Comparison of ENCODE assay signal across 32 cellular contexts in the genomic region with DNA sequence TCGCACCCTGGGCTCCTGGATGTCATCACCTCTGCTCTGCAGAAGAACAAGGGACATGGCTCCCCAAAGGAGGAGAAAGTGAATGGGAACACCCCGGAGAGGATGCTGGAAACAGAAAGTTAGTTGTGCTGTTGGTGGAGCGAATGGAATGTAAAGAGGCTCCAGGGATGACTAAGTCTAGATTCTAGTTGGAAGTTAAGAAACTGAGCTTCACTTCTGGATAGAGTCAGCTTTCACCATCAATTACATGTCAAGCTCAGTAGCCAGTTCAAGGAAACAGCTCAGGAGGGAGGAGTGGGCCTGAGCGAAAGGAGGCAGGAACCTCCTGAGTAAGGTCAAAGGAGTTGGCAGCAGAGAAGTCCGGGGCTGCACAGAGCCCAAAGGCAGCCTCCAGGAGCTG.
DNase-seq lines count a peak whose midpoint lies in the region; ATAC-seq and TF ChIP-seq lines count a peak whose summit lies in the region.
"Had no signal": no experiment of that assay in that cellular context is flagged by ENCODE, and none has a peak within 500 bp of the region (broad histone marks: within the 10 kb centered on the region; RNA-seq: fewer than 3 reads in every experiment).

No MANE protein-coding gene starts in this region.

- peaks cover 14% of the 10 kb centered on the region for H3K27me3 Mint-ChIP-seq in nephron progenitor cell (ENCODE audit: low read depth, poor library complexity)

- no TSS peak for BruUV-seq in A673 (replicated peaks; lab: Mats Ljungman, UMichigan)

- H3K4me1 ChIP-seq in A673 (ENCODE audit: insufficient read depth, low read length, poor library complexity, severe bottlenecking) (no peaks in the 10 kb centered on the region), gastroesophageal sphincter (no peaks in the 10 kb centered on the region)
- H3K4me1 ChIP-seq: A549; BLaER1 treated with 17β-estradiol and CSF1 and Interleukin-3, amounts not matched to agents 10 nM and 100 nM; thyroid gland had no signal

- CTCF ChIA-PET in A673 (lab: Charles Lee), result no interaction called here

- H3K4me3 ChIP-seq in A673 (ENCODE audit: low read depth, low read length, poor library complexity, severe bottlenecking) (no peak overlapping the region), gastroesophageal sphincter (no peak overlapping the region)
- H3K4me3 ChIP-seq: A549; BLaER1 treated with 17β-estradiol and CSF1 and Interleukin-3, amounts not matched to agents 10 nM and 100 nM; smooth muscle cell; thyroid gland; vagina had no signal

- ATAC-seq in SK-N-SH treated with all-trans-retinoic acid at 6 μM for 48 hours, result peak; percentile 97
- ATAC-seq in gastroesophageal sphincter, result no peak
- ATAC-seq in HG03342 (IDR thresholded peaks at IDR 0.05; ENCODE audit: unreplicated experiment), result no peak
- ATAC-seq: A549; activated naive CD8-positive, alpha-beta T cell treated with anti-CD3 and anti-CD28 coated beads, Interleukin-2, amount 50 U/mL, for 24 hours; activated T-cell treated with anti-CD3 and anti-CD28 coated beads, Interleukin-2, amount 50 U/mL, for 4 hours; natural killer cell; stimulated activated naive CD8-positive, alpha-beta T cell treated with anti-CD3 and anti-CD28 coated beads, Interleukin-15, amount 100 ng/mL, for 72 hours had no signal

- H3K27me3 ChIP-seq in A673 (replicated peaks; ENCODE audit: insufficient read depth, low read depth, low read length, poor library complexity) (no peaks in the 10 kb centered on the region), gastroesophageal sphincter (no peaks in the 10 kb centered on the region)
- H3K27me3 ChIP-seq: BLaER1 treated with 17β-estradiol and CSF1 and Interleukin-3, amounts not matched to agents 10 nM and 100 nM; brain microvascular endothelial cell; thyroid gland; vagina had no signal

- no peaks in the 10 kb centered on the region for H3K36me3 Mint-ChIP-seq in nephron progenitor cell (ENCODE audit: low read depth)
- H3K36me3 Mint-ChIP-seq: natural killer cell had no signal

- TF ChIP-seq POLR2A in gastroesophageal sphincter (IDR thresholded peaks at IDR 0.05), result no peak

- no peaks in the 10 kb centered on the region for H3K36me3 ChIP-seq in A673 (ENCODE audit: insufficient read depth, low read length, poor library complexity, severe bottlenecking)
- no peaks in the 10 kb centered on the region for H3K36me3 ChIP-seq in gastroesophageal sphincter
- H3K36me3 ChIP-seq: BLaER1 treated with 17β-estradiol and CSF1 and Interleukin-3, amounts not matched to agents 10 nM and 100 nM; brain microvascular endothelial cell; thyroid gland; vagina; WERI-Rb-1 had no signal

- H3K4me3 Mint-ChIP-seq in nephron progenitor cell, result peak overlapping the region; percentile 25
- H3K4me3 Mint-ChIP-seq: activated CD4-positive, alpha-beta T cell treated with anti-CD3 and anti-CD28 coated beads, Interleukin-2, amount 10 ng/mL, durations not matched to agents 7 days and 5 days; activated naive CD8-positive, alpha-beta T cell treated with anti-CD3 and anti-CD28 coated beads, Interleukin-2, amount 50 U/mL, for 24 hours; activated T-cell treated with anti-CD3 and anti-CD28 coated beads, Interleukin-2, amount 50 U/mL, for 4 hours; natural killer cell; stimulated activated naive CD8-positive, alpha-beta T cell treated with anti-CD3 and anti-CD28 coated beads, Interleukin-15, amount 100 ng/mL, for 72 hours; T-helper 2 cell treated with Interferon-gamma antibody and Interleukin-4, amounts not matched to agents 5 μg/mL and 100 μg/mL, for 36 hours had no signal

- H3K27ac Mint-ChIP-seq in nephron progenitor cell, result no peak overlapping the region
- H3K27ac Mint-ChIP-seq: activated CD4-positive, alpha-beta T cell treated with anti-CD3 and anti-CD28 coated beads, Interleukin-2, amount 10 ng/mL, durations not matched to agents 7 days and 5 days; activated naive CD8-positive, alpha-beta T cell treated with anti-CD3 and anti-CD28 coated beads, Interleukin-2, amount 50 U/mL, for 24 hours; natural killer cell; stimulated activated naive CD8-positive, alpha-beta T cell treated with anti-CD3 and anti-CD28 coated beads, Interleukin-15, amount 100 ng/mL, for 72 hours; T-helper 2 cell treated with Interferon-gamma antibody and Interleukin-4, amounts not matched to agents 5 μg/mL and 100 μg/mL, for 36 hours had no signal

- TF ChIP-seq CTCF in nephron progenitor cell (IDR thresholded peaks at IDR 0.05) (no peak), A673 (conservative IDR thresholded peaks at IDR 0.05; ENCODE audit: low read depth, low read length) (no peak), gastroesophageal sphincter (IDR thresholded peaks at IDR 0.05) (no peak)

- intact Hi-C loops in A673 (cut with micrococcal nuclease; ENCODE audit: unreplicated experiment), result no loop called here

- peaks cover 15% of the 10 kb centered on the region for H3K9me3 Mint-ChIP-seq in nephron progenitor cell
- H3K9me3 Mint-ChIP-seq: activated naive CD8-positive, alpha-beta T cell treated with anti-CD3 and anti-CD28 coated beads, Interleukin-2, amount 50 U/mL, for 24 hours; activated T-cell treated with anti-CD3 and anti-CD28 coated beads, Interleukin-2, amount 50 U/mL, for 4 hours; natural killer cell; T-helper 2 cell treated with Interferon-gamma antibody and Interleukin-4, amounts not matched to agents 5 μg/mL and 100 μg/mL, for 36 hours had no signal

- H3K27ac ChIP-seq in A673 (ENCODE audit: low read depth, low read length, poor library complexity, severe bottlenecking), result no peak overlapping the region
- H3K27ac ChIP-seq in gastroesophageal sphincter, result no peak overlapping the region
- H3K27ac ChIP-seq: A549; BLaER1 treated with 17β-estradiol and CSF1 and Interleukin-3, amounts not matched to agents 10 nM and 100 nM; brain microvascular endothelial cell; HL-60; thyroid gland; vagina; WERI-Rb-1 had no signal

- TF ChIP-seq EP300 in gastroesophageal sphincter (IDR thresholded peaks at IDR 0.05), result no peak

- H3K9me3 ChIP-seq in A673 (ENCODE audit: low read depth, low read length, poor library complexity, severe bottlenecking), result no peaks in the 10 kb centered on the region
- H3K9me3 ChIP-seq in gastroesophageal sphincter, result peaks cover 0 to 7% (median 0%) of the 10 kb centered on the region in 3 donors
- H3K9me3 ChIP-seq: A549, thyroid gland, vagina had no signal

- POLR2A ChIA-PET in A673 (lab: Charles Lee; ENCODE audit: low non-redundant PET), result no interaction called here

- peaks cover 20% of the 10 kb centered on the region for H3K4me1 Mint-ChIP-seq in nephron progenitor cell

- DNase-seq in EL (peak; percentile 23), fibroblast of gingiva (ENCODE audit: low read depth) (peak; percentile 29), nephron progenitor cell (no peak), A673 (ENCODE audit: low spot score) (no peak)
- no peak for DNase-seq in effector CD4-positive, alpha-beta T cell
- DNase-seq: activated CD4-positive, alpha-beta T cell treated with anti-CD3 and anti-CD28 coated beads, Interleukin-2, amount 10 ng/mL, durations not matched to agents 7 days and 5 days; activated naive CD8-positive, alpha-beta T cell treated with anti-CD3 and anti-CD28 coated beads, Interleukin-2, amount 50 U/mL, for 24 hours; activated T-cell treated with anti-CD3 and anti-CD28 coated beads, Interleukin-2, amount 50 U/mL, for 4 hours; brain microvascular endothelial cell; COR-L47; effector memory CD4-positive, alpha-beta T cell; erythroblast; hypothalamus; MV-4-11; natural killer cell; NCI-H146; NCI-H2171; NCI-H510A treated with DMSO at 0.1 percent for 48 hours; stimulated activated CD4-positive, alpha-beta T cell treated with anti-CD3 and anti-CD28 coated beads, Interleukin-1b, Interleukin-23, amount 100 ng/mL, for 48 hours; stimulated activated CD8-positive, alpha-beta memory T cell treated with anti-CD3 and anti-CD28 coated beads, Interleukin-4, amount 100 ng/mL, for 48 hours; stimulated activated naive CD8-positive, alpha-beta T cell treated with anti-CD3 and anti-CD28 coated beads, Interleukin-15, amount 100 ng/mL, for 72 hours; thyroid gland; WERI-Rb-1 had no signal

- 60 to 76% methylated on average over 5 of the region's 5 CpGs for WGBS in gastroesophageal sphincter (ENCODE audit: low coverage in 1 of 2), 2 donors

TF ChIP-seq in SK-N-SH treated with all-trans-retinoic acid at 6 μM for 48 hours, 23 proteins besides CTCF, POLR2A, EP300 and RAD21 (continues in another document):
- no peak for TF ChIP-seq ZC3H10 (CRISPR knock-in tag; IDR thresholded peaks at IDR 0.05)
- TF ChIP-seq, protein P1, sequence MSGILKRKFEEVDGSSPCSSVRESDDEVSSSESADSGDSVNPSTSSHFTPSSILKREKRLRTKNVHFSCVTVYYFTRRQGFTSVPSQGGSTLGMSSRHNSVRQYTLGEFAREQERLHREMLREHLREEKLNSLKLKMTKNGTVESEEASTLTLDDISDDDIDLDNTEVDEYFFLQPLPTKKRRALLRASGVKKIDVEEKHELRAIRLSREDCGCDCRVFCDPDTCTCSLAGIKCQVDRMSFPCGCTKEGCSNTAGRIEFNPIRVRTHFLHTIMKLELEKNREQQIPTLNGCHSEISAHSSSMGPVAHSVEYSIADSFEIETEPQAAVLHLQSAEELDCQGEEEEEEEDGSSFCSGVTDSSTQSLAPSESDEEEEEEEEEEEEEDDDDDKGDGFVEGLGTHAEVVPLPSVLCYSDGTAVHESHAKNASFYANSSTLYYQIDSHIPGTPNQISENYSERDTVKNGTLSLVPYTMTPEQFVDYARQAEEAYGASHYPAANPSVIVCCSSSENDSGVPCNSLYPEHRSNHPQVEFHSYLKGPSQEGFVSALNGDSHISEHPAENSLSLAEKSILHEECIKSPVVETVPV (CRISPR knock-in tag; IDR thresholded peaks at IDR 0.05), result no peak
- TF ChIP-seq, protein P2, sequence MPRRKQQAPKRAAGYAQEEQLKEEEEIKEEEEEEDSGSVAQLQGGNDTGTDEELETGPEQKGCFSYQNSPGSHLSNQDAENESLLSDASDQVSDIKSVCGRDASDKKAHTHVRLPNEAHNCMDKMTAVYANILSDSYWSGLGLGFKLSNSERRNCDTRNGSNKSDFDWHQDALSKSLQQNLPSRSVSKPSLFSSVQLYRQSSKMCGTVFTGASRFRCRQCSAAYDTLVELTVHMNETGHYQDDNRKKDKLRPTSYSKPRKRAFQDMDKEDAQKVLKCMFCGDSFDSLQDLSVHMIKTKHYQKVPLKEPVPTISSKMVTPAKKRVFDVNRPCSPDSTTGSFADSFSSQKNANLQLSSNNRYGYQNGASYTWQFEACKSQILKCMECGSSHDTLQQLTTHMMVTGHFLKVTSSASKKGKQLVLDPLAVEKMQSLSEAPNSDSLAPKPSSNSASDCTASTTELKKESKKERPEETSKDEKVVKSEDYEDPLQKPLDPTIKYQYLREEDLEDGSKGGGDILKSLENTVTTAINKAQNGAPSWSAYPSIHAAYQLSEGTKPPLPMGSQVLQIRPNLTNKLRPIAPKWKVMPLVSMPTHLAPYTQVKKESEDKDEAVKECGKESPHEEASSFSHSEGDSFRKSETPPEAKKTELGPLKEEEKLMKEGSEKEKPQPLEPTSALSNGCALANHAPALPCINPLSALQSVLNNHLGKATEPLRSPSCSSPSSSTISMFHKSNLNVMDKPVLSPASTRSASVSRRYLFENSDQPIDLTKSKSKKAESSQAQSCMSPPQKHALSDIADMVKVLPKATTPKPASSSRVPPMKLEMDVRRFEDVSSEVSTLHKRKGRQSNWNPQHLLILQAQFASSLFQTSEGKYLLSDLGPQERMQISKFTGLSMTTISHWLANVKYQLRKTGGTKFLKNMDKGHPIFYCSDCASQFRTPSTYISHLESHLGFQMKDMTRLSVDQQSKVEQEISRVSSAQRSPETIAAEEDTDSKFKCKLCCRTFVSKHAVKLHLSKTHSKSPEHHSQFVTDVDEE (CRISPR knock-in tag; IDR thresholded peaks at IDR 0.05), result no peak

Comparison
In these comparisons a context has a peak if more than half of its experiments do, and no peak if none do; other contexts are left out.
1. DNase-seq: peak in EL (single experiment) and fibroblast of gingiva (single experiment); none in nephron progenitor cell (single experiment), effector CD4-positive, alpha-beta T cell (single experiment) and A673 (single experiment).